Comparison of ENCODE assay signal across 1 cellular context in the genomic region with DNA sequence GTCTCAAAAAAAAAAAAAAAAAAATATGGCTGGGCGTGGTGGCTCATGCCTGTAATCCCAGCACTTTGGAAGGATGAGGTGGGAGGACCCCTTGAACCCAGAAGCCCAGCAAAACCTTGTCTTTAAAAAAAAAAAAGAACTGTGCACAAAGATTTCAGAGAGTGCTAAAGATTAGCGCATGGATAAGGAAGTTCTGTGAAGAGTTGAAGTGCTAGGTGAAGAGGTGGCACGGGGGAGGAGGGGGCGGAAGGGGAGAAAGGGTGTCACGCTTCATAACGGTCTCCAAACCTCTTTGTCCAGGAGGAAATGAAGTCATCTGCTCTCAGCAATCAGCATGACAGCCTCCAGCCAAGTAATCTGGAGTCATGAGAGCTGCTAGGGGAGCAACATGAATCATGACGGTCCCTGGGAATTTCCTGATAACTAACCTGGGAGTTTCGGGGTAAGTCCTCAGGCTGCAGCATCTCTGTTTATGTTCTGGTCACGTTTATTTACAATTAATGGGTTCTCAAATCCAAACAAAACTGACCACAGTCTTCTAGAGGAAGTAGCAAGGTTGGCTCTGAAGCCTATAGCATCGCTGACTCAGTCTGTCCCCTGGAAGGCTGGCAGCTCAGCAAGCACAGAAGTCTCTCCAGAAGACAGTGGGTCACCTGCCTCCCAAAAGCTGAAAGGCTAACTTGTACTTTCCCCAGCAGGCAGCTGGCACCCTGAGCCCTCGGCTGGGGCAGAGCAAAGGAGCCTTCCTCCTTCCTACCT.
TF ChIP-seq lines count a peak whose summit lies in the region.

No MANE protein-coding gene starts in this region.

TF ChIP-seq in K562, 482 proteins besides CTCF, POLR2A, EP300 and RAD21 (continued from another document and continues in another):
- TF ChIP-seq MNT (conservative IDR thresholded peaks at IDR 0.05) (peak in 1 of 2 experiments; percentile 56; a peak in 2 of 4 replicates), ZFX (CRISPR knock-in tag; IDR thresholded peaks at IDR 0.05) (no peak), PTRF (tag; IDR thresholded peaks at IDR 0.05) (no peak), CHD1 (IDR thresholded peaks at IDR 0.05; ENCODE audit: low read length) (no peak), HNRNPH1 (optimal IDR thresholded peaks at IDR 0.05; ENCODE audit: low read depth, low read length) (no peak), ZNF146 (CRISPR knock-in tag; IDR thresholded peaks at IDR 0.05; ENCODE audit: unreplicated experiment) (no peak), ZKSCAN1 (IDR thresholded peaks at IDR 0.05; ENCODE audit: low read depth, low read length) (no peak), ILK (tag; IDR thresholded peaks at IDR 0.05; ENCODE audit: borderline replicate concordance, low read depth) (no peak), ZBTB7A (IDR thresholded peaks at IDR 0.05; ENCODE audit: borderline replicate concordance, control insufficient read depth, low read depth, low read length) (peak; percentile 31), GATA2 (CRISPR knock-in tag; IDR thresholded peaks at IDR 0.05) (peak; percentile 57; the same call in 1 of the 2 replicates), NFRKB (IDR thresholded peaks at IDR 0.05; ENCODE audit: low read depth) (peak; percentile 23), ZNF436 (CRISPR knock-in tag; IDR thresholded peaks at IDR 0.05) (no peak), CHD2 (IDR thresholded peaks at IDR 0.05; ENCODE audit: low read depth, low read length) (no peak), ZNF121 (CRISPR knock-in tag; conservative IDR thresholded peaks at IDR 0.05) (no peak), CHD4 (IDR thresholded peaks at IDR 0.05; ENCODE audit: insufficient read depth, insufficient replicate concordance, low read depth, low read length, poor library complexity, severe bottlenecking) (no peak), ZFPM2 (CRISPR knock-in tag; IDR thresholded peaks at IDR 0.05) (no peak), GTF2F1 (IDR thresholded peaks at IDR 0.05; ENCODE audit: low read depth, low read length) (no peak), ZNF75A (CRISPR knock-in tag; IDR thresholded peaks at IDR 0.05) (no peak), ZNF780A (CRISPR knock-in tag; IDR thresholded peaks at IDR 0.05) (no peak), BRCA1 (IDR thresholded peaks at IDR 0.05) (no peak), BRCA1 (CRISPR knock-in tag; IDR thresholded peaks at IDR 0.05) (no peak), FOXK2 (conservative IDR thresholded peaks at IDR 0.05 in 1 of 2, IDR thresholded peaks at IDR 0.05 in 1 of 2; ENCODE audit: low read depth in 2 of 2) (peak in 1 of 2 experiments; percentile 38; a peak in 2 of 4 replicates), ZNF224 (CRISPR knock-in tag; IDR thresholded peaks at IDR 0.05) (no peak), TARDBP (IDR thresholded peaks at IDR 0.05) (no peak), TCF15 (CRISPR knock-in tag; IDR thresholded peaks at IDR 0.05) (no peak), ZNF280B (CRISPR knock-in tag; IDR thresholded peaks at IDR 0.05) (no peak), ZNF140 (CRISPR knock-in tag; IDR thresholded peaks at IDR 0.05) (no peak), SP1 (CRISPR knock-in tag; IDR thresholded peaks at IDR 0.05) (no peak), MXI1 (IDR thresholded peaks at IDR 0.05; ENCODE audit: low read depth, low read length) (no peak; the same call in 1 of the 2 replicates), OTX1 (CRISPR knock-in tag; IDR thresholded peaks at IDR 0.05) (no peak), TBP (optimal IDR thresholded peaks at IDR 0.05; ENCODE audit: low read depth, low read length) (no peak), E2F6 (IDR thresholded peaks at IDR 0.05; ENCODE audit: borderline replicate concordance in 1 of 2, extremely low read depth in 1 of 2, insufficient read depth in 1 of 2, insufficient read length in 1 of 2, low read depth in 1 of 2, low read length in 1 of 2, poor library complexity in 1 of 2, severe bottlenecking in 1 of 2) (peak in 1 of 2 experiments; percentile 57), CBX5 (IDR thresholded peaks at IDR 0.05; ENCODE audit: borderline replicate concordance, low read depth) (no peak), TRIM24 (IDR thresholded peaks at IDR 0.05) (peak; percentile 93 to 98), CXXC5 (CRISPR knock-in tag; IDR thresholded peaks at IDR 0.05) (peak; percentile 57), NRF1 (conservative IDR thresholded peaks at IDR 0.05 in 1 of 2, IDR thresholded peaks at IDR 0.05 in 1 of 2) (peak; percentile 40 to 42; a peak in 3 of 4 replicates)
- TF ChIP-seq, protein P1, sequence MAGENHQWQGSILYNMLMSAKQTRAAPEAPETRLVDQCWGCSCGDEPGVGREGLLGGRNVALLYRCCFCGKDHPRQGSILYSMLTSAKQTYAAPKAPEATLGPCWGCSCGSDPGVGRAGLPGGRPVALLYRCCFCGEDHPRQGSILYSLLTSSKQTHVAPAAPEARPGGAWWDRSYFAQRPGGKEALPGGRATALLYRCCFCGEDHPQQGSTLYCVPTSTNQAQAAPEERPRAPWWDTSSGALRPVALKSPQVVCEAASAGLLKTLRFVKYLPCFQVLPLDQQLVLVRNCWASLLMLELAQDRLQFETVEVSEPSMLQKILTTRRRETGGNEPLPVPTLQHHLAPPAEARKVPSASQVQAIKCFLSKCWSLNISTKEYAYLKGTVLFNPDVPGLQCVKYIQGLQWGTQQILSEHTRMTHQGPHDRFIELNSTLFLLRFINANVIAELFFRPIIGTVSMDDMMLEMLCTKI (IDR thresholded peaks at IDR 0.05; ENCODE audit: partially characterized antibody): no peak
- TF ChIP-seq, protein P2, sequence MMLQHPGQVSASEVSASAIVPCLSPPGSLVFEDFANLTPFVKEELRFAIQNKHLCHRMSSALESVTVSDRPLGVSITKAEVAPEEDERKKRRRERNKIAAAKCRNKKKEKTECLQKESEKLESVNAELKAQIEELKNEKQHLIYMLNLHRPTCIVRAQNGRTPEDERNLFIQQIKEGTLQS (IDR thresholded peaks at IDR 0.05): peak; percentile 94
- TF ChIP-seq, protein P2 (CRISPR knock-in tag; conservative IDR thresholded peaks at IDR 0.05): no peak
- TF ChIP-seq, protein P3, sequence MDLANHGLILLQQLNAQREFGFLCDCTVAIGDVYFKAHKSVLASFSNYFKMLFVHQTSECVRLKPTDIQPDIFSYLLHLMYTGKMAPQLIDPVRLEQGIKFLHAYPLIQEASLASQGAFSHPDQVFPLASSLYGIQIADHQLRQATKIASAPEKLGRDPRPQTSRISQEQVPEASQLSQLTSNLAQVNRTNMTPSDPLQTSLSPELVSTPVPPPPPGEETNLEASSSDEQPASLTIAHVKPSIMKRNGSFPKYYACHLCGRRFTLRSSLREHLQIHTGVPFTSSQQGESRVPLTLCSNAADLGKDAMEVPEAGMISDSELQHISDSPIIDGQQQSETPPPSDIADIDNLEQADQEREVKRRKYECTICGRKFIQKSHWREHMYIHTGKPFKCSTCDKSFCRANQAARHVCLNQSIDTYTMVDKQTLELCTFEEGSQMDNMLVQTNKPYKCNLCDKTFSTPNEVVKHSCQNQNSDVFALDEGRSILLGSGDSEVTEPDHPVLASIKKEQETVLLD (IDR thresholded peaks at IDR 0.05): no peak; the same call in 1 of the 2 replicates
- TF ChIP-seq, protein P4, sequence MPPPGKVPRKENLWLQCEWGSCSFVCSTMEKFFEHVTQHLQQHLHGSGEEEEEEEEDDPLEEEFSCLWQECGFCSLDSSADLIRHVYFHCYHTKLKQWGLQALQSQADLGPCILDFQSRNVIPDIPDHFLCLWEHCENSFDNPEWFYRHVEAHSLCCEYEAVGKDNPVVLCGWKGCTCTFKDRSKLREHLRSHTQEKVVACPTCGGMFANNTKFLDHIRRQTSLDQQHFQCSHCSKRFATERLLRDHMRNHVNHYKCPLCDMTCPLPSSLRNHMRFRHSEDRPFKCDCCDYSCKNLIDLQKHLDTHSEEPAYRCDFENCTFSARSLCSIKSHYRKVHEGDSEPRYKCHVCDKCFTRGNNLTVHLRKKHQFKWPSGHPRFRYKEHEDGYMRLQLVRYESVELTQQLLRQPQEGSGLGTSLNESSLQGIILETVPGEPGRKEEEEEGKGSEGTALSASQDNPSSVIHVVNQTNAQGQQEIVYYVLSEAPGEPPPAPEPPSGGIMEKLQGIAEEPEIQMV (tag; conservative IDR thresholded peaks at IDR 0.05; ENCODE audit: low read depth): no peak
- TF ChIP-seq, protein P5, sequence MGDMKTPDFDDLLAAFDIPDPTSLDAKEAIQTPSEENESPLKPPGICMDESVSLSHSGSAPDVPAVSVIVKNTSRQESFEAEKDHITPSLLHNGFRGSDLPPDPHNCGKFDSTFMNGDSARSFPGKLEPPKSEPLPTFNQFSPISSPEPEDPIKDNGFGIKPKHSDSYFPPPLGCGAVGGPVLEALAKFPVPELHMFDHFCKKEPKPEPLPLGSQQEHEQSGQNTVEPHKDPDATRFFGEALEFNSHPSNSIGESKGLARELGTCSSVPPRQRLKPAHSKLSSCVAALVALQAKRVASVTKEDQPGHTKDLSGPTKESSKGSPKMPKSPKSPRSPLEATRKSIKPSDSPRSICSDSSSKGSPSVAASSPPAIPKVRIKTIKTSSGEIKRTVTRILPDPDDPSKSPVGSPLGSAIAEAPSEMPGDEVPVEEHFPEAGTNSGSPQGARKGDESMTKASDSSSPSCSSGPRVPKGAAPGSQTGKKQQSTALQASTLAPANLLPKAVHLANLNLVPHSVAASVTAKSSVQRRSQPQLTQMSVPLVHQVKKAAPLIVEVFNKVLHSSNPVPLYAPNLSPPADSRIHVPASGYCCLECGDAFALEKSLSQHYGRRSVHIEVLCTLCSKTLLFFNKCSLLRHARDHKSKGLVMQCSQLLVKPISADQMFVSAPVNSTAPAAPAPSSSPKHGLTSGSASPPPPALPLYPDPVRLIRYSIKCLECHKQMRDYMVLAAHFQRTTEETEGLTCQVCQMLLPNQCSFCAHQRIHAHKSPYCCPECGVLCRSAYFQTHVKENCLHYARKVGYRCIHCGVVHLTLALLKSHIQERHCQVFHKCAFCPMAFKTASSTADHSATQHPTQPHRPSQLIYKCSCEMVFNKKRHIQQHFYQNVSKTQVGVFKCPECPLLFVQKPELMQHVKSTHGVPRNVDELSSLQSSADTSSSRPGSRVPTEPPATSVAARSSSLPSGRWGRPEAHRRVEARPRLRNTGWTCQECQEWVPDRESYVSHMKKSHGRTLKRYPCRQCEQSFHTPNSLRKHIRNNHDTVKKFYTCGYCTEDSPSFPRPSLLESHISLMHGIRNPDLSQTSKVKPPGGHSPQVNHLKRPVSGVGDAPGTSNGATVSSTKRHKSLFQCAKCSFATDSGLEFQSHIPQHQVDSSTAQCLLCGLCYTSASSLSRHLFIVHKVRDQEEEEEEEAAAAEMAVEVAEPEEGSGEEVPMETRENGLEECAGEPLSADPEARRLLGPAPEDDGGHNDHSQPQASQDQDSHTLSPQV (IDR thresholded peaks at IDR 0.05): no peak
- TF ChIP-seq, protein P6, sequence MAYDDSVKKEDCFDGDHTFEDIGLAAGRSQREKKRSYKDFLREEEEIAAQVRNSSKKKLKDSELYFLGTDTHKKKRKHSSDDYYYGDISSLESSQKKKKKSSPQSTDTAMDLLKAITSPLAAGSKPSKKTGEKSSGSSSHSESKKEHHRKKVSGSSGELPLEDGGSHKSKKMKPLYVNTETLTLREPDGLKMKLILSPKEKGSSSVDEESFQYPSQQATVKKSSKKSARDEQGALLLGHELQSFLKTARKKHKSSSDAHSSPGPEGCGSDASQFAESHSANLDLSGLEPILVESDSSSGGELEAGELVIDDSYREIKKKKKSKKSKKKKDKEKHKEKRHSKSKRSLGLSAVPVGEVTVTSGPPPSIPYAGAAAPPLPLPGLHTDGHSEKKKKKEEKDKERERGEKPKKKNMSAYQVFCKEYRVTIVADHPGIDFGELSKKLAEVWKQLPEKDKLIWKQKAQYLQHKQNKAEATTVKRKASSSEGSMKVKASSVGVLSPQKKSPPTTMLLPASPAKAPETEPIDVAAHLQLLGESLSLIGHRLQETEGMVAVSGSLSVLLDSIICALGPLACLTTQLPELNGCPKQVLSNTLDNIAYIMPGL (CRISPR knock-in tag; IDR thresholded peaks at IDR 0.05): no peak
- TF ChIP-seq, protein P7, sequence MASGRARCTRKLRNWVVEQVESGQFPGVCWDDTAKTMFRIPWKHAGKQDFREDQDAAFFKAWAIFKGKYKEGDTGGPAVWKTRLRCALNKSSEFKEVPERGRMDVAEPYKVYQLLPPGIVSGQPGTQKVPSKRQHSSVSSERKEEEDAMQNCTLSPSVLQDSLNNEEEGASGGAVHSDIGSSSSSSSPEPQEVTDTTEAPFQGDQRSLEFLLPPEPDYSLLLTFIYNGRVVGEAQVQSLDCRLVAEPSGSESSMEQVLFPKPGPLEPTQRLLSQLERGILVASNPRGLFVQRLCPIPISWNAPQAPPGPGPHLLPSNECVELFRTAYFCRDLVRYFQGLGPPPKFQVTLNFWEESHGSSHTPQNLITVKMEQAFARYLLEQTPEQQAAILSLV (tag; IDR thresholded peaks at IDR 0.05): no peak
- TF ChIP-seq, protein P8, sequence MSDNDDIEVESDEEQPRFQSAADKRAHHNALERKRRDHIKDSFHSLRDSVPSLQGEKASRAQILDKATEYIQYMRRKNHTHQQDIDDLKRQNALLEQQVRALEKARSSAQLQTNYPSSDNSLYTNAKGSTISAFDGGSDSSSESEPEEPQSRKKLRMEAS (CRISPR knock-in tag; IDR thresholded peaks at IDR 0.05): no peak
